11 cellular contexts compared by ENCODE assay signal in genomic region chr12:104566244-104566993, GRCh38.
DNase-seq lines count a peak whose midpoint lies in the region; ATAC-seq, FAIRE-seq and TF ChIP-seq lines count a peak whose summit lies in the region.
"Had no signal": no experiment of that assay in that cellular context is flagged by ENCODE, and none has a peak within 500 bp of the region (broad histone marks: within the 10 kb centered on the region; RNA-seq: fewer than 3 reads in every experiment).

No MANE protein-coding gene starts in this region.

- H3K36me3 Mint-ChIP-seq in T-cell, result peaks cover 30% of the 10 kb centered on the region
- H3K36me3 Mint-ChIP-seq in activated naive CD8-positive, alpha-beta T cell treated with anti-CD3 and anti-CD28 coated beads, Interleukin-2, amount 10 ng/mL, durations not matched to agents 7 days and 5 days, result peaks cover 67% of the 10 kb centered on the region

- TF ChIP-seq CTCF in prostate gland (IDR thresholded peaks at IDR 0.05), result no peak

- TF ChIP-seq POLR2A in GM12891 (IDR thresholded peaks at IDR 0.05; ENCODE audit: low read depth, low read length) (no peak), prostate gland (IDR thresholded peaks at IDR 0.05) (no peak)

- no peaks in the 10 kb centered on the region for H3K4me1 ChIP-seq in prostate gland (replicated peaks)

- no peaks in the 10 kb centered on the region for H3K9me3 ChIP-seq in prostate gland

- H3K4me1 Mint-ChIP-seq in T-cell, result peaks cover 54 to 68% (median 65%) of the 10 kb centered on the region in 3 donors
- H3K4me1 Mint-ChIP-seq in activated naive CD8-positive, alpha-beta T cell treated with anti-CD3 and anti-CD28 coated beads, Interleukin-2, amount 10 ng/mL, durations not matched to agents 7 days and 5 days, result peaks cover 52% of the 10 kb centered on the region

- DNase-seq in GM12891 (ENCODE audit: insufficient read length, low spot score) (no peak), T-cell (no peak), prostate gland (ENCODE audit: low spot score) (no peak), NCI-H2171 (lab: John Stamatoyannopoulos, UW) (no peak)
- DNase-seq in activated naive CD8-positive, alpha-beta T cell treated with anti-CD3 and anti-CD28 coated beads, Interleukin-2, amount 10 ng/mL, durations not matched to agents 7 days and 5 days, result no peak
- DNase-seq in stimulated activated CD4-positive, alpha-beta T cell treated with anti-CD3 and anti-CD28 coated beads, Interleukin-2, amount 100 ng/mL, for 4 hours (ENCODE audit: low read depth), result peak; percentile 19
- DNase-seq: activated gamma-delta T cell treated with Interleukin-2 at 50 U/mL for 16 hours, Calu3, NCI-H2227 treated with DMSO at 0.1 percent for 48 hours, trophoblast cell had no signal

- no peaks in the 10 kb centered on the region for H3K36me3 ChIP-seq in prostate gland

- H3K4me3 ChIP-seq in prostate gland, result no peak overlapping the region

- intact Hi-C loops in prostate gland (cut with DNase I), result no loop called here

- H3K4me3 Mint-ChIP-seq in T-cell, result no peak overlapping the region
- H3K4me3 Mint-ChIP-seq in activated naive CD8-positive, alpha-beta T cell treated with anti-CD3 and anti-CD28 coated beads, Interleukin-2, amount 10 ng/mL, durations not matched to agents 7 days and 5 days, result no peak overlapping the region

- POLR2A ChIA-PET in T-cell (lab: Charles Lee), result no interaction called here
- POLR2A ChIA-PET in activated naive CD8-positive, alpha-beta T cell treated with anti-CD3 and anti-CD28 coated beads, Interleukin-2, amount 10 ng/mL, durations not matched to agents 7 days and 5 days (lab: Charles Lee), result no interaction called here

- no peaks in the 10 kb centered on the region for H3K27me3 Mint-ChIP-seq in T-cell
- no peaks in the 10 kb centered on the region for H3K27me3 Mint-ChIP-seq in activated naive CD8-positive, alpha-beta T cell treated with anti-CD3 and anti-CD28 coated beads, Interleukin-2, amount 10 ng/mL, durations not matched to agents 7 days and 5 days

- ATAC-seq in T-cell (replicated peaks in 1 of 4) (no peak), HG02840 (IDR thresholded peaks at IDR 0.05; ENCODE audit: low FRiP score, unreplicated experiment) (no peak)
- no peak for ATAC-seq in activated naive CD8-positive, alpha-beta T cell treated with anti-CD3 and anti-CD28 coated beads, Interleukin-2, amount 10 ng/mL, durations not matched to agents 7 days and 5 days (ENCODE audit: low read depth)

- H3K27ac ChIP-seq in prostate gland, result no peak overlapping the region

- WGBS in prostate gland, result 90% methylated on average over 6 of the region's 6 CpGs

- peaks cover 3 to 4% (median 4%) of the 10 kb centered on the region in 3 donors for H3K9me3 Mint-ChIP-seq in T-cell
- H3K9me3 Mint-ChIP-seq in activated naive CD8-positive, alpha-beta T cell treated with anti-CD3 and anti-CD28 coated beads, Interleukin-2, amount 10 ng/mL, durations not matched to agents 7 days and 5 days, result peaks cover 13% of the 10 kb centered on the region

- H3K27ac Mint-ChIP-seq in T-cell, result peak overlapping the region; percentile 23 to 45
- peak overlapping the region; percentile 46 for H3K27ac Mint-ChIP-seq in activated naive CD8-positive, alpha-beta T cell treated with anti-CD3 and anti-CD28 coated beads, Interleukin-2, amount 10 ng/mL, durations not matched to agents 7 days and 5 days

- peak; percentile 41 for FAIRE-seq in GM12891 (lab: Jason Lieb, UNC)

- H3K27me3 ChIP-seq in prostate gland (replicated peaks; ENCODE audit: insufficient read depth), result no peaks in the 10 kb centered on the region

- CTCF ChIA-PET in T-cell (lab: Charles Lee), result no interaction called here

TF ChIP-seq in GM12891, 5 proteins besides CTCF, POLR2A, EP300 and RAD21:
- TF ChIP-seq POU2F2 (IDR thresholded peaks at IDR 0.05; ENCODE audit: low read depth, low read length) (no peak), TAF1 (IDR thresholded peaks at IDR 0.05; ENCODE audit: low read depth, low read length) (no peak), PAX5 (IDR thresholded peaks at IDR 0.05; ENCODE audit: insufficient read depth, low read length, severe bottlenecking) (no peak), POLR2AphosphoS5 (IDR thresholded peaks at IDR 0.05; ENCODE audit: low read depth, low read length) (no peak)
